In the genomic region with DNA sequence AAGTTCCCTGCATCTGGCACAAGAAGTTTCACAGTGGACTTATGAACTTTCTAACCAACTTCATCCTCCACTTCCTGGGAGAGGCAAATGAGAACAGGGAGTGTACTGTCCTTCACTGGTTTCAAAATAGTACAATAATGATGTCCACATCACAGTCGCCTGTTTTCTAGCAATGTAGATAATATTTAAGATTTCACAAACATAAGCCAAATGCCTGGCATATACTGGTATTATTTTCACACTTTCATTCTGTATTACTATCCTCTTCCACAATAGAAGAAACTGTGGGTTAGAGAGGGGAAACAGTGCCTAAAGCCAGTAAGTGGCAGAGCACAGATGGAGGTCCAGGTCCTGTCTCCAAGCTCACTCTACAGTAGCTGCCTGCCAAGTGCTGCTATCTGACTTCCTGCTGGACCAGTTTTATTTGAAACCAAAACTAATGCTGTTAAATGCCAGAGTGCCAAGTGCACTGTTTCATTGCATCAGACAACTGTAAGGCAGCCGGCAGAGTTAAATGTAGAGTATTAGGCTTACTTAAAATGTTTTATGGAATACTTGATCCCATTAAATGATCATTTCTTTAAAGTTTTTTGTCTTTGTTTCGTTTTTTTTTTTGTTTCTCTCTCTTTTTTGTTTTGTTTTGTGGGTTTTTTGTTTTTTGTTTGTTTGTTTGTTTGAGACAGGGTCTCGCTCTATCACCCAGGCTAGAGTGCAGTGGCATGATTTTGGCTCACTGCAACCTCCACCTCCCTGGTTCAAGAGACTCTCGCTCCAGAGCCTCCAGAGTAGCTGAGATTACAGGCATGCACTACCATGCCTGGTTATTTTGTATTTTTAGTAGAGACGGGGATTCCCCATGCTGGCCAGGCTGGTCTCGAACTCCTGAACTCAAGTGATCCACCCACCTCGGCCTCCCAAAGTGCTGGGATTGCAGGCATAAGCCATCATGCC, we compare ENCODE assay signal across 9 cellular contexts. TPM values are rescaled to one million over a fixed set of nuclear protein-coding genes. Genes with fewer than 3 reads are reported as not detected.
DNase-seq lines count a peak whose midpoint lies in the region; ATAC-seq and TF ChIP-seq lines count a peak whose summit lies in the region.
"Had no signal": no experiment of that assay in that cellular context is flagged by ENCODE, and none has a peak within 500 bp of the region (broad histone marks: within the 10 kb centered on the region; RNA-seq: fewer than 3 reads in every experiment).

No MANE protein-coding gene starts in this region.

- TF ChIP-seq CTCF in right atrium auricular region (IDR thresholded peaks at IDR 0.05) (no peak), tibial artery (IDR thresholded peaks at IDR 0.05) (no peak)

- ATAC-seq in GM19452 (IDR thresholded peaks at IDR 0.05; ENCODE audit: unreplicated experiment), result no peak

- H3K4me3 ChIP-seq in right atrium auricular region (no peak overlapping the region), tibial artery (peak overlapping the region; percentile 15 to 18)

- H3K27ac ChIP-seq in right atrium auricular region (peak overlapping the region; percentile 22 to 38), tibial artery (peak overlapping the region; percentile 56 to 67)

- no peaks in the 10 kb centered on the region for H3K9me3 ChIP-seq in right atrium auricular region
- H3K9me3 ChIP-seq in tibial artery, result no peaks in the 10 kb centered on the region

- H3K27me3 ChIP-seq in right atrium auricular region (no peaks in the 10 kb centered on the region), tibial artery (no peaks in the 10 kb centered on the region)

- H3K4me1 ChIP-seq in right atrium auricular region (peaks cover 0 to 18% of the 10 kb centered on the region in 2 donors), tibial artery (peaks cover 0 to 97% (median 38%) of the 10 kb centered on the region in 4 donors)

- H3K36me3 ChIP-seq in right atrium auricular region (no peaks in the 10 kb centered on the region), tibial artery (no peaks in the 10 kb centered on the region)

- intact Hi-C loops in tibial artery (cut with DNase I; ENCODE audit: low total_unique reads), result no loop called here

- DNase-seq in NCI-H2107 treated with DMSO at 0.1 percent for 48 hours (lab: John Stamatoyannopoulos, UW; ENCODE audit: unreplicated experiment), result peak; percentile 31
- no peak for DNase-seq in NCI-H2107 (lab: John Stamatoyannopoulos, UW)
- DNase-seq in UCSD-AML1 (lab: John Stamatoyannopoulos, UW; ENCODE audit: unreplicated experiment), result peak; percentile 23
- no peak for DNase-seq in right atrium auricular region (ENCODE audit: low spot score)
- DNase-seq in tibial artery, result peak; percentile 69 to 79
- DNase-seq in islet precursor cell, result no peak
- no peak for DNase-seq in NK-92 treated with Interleukin-12 subunit alpha and Interleukin-12 subunit beta, amount 100 ng/mL, for 24 hours (lab: John Stamatoyannopoulos, UW)
- DNase-seq: posterior cingulate gyrus had no signal

RNA-seq across cellular contexts. Expression of a gene that starts 15.1 kb away (rescaled TPM):
- 10 to 100 TPM; 14.9 to 21.1 TPM for total RNA-seq in right atrium auricular region

Comparison
In these comparisons a context has a peak if more than half of its experiments do, and no peak if none do; other contexts are left out.
1. DNase-seq: peak in NCI-H2107 treated with DMSO at 0.1 percent for 48 hours (single experiment), UCSD-AML1 (single experiment) and tibial artery (2 of 2); none in NCI-H2107 (single experiment), right atrium auricular region (single experiment), islet precursor cell (single experiment) and NK-92 treated with Interleukin-12 subunit alpha and Interleukin-12 subunit beta, amount 100 ng/mL, for 24 hours (single experiment).
2. H3K4me3 ChIP-seq: peak in tibial artery (2 of 2); none in right atrium auricular region (0 of 2).